3 cellular contexts compared by ENCODE assay signal in the genomic region with DNA sequence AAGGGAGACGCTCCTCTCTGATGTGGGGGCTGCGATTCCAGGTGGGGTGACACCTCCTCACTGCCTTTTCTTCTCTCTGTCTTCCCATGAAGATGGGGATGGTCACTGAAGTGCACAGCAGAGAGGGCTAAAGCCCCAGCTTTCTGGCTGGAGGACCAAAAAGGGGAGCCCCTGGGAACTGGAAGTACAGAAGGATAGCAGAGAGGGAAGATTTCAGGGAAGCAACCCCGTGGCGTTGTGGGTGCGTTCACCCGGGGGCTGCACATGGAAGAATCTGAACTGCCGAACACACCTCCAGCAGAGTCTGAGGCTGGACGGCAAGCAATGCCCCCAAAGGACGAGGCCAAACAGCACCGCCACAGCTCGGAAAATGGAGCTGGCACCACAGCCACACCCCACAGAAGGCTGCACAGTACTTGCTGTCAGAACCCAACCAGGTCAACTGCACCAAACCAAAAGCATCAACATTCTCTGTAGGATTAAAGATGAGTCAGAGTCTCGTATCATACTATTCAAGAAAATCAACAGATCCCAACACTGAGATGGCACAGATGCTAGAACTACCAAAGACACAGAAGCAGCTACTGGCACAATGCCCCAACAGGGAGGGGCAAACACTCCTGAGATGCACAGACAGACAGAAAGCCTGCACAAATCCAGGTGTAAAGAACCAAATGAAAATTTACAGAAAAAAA.
TF ChIP-seq lines count a peak whose summit lies in the region.

No MANE protein-coding gene starts in this region.

TF ChIP-seq in SK-N-SH treated with all-trans-retinoic acid at 6 μM for 48 hours, 23 proteins besides CTCF, POLR2A, EP300 and RAD21:
- no peak for TF ChIP-seq PPARA (CRISPR knock-in tag; IDR thresholded peaks at IDR 0.05; ENCODE audit: borderline replicate concordance)
- TF ChIP-seq ARNTL (CRISPR knock-in tag; IDR thresholded peaks at IDR 0.05; ENCODE audit: borderline replicate concordance, low read depth): no peak
- TF ChIP-seq ZC3H10 (CRISPR knock-in tag; IDR thresholded peaks at IDR 0.05): no peak
- no peak for TF ChIP-seq CSDC2 (CRISPR knock-in tag; IDR thresholded peaks at IDR 0.05)
- no peak for TF ChIP-seq BACH2 (CRISPR knock-in tag; IDR thresholded peaks at IDR 0.05; ENCODE audit: borderline replicate concordance)
- no peak for TF ChIP-seq ZNF565 (CRISPR knock-in tag; conservative IDR thresholded peaks at IDR 0.05; ENCODE audit: low read depth)
- no peak for TF ChIP-seq OSR1 (CRISPR knock-in tag; IDR thresholded peaks at IDR 0.05)

TF ChIP-seq in SK-N-SH, 30 proteins besides CTCF, POLR2A, EP300 and RAD21:
- no peak for TF ChIP-seq YY1 (IDR thresholded peaks at IDR 0.05; ENCODE audit: low read depth)
- TF ChIP-seq JUND (IDR thresholded peaks at IDR 0.05): no peak
- TF ChIP-seq TEAD4 (IDR thresholded peaks at IDR 0.05; ENCODE audit: borderline replicate concordance, insufficient read depth): no peak
- no peak for TF ChIP-seq ELF1 (IDR thresholded peaks at IDR 0.05)
- no peak for TF ChIP-seq RCOR1 (IDR thresholded peaks at IDR 0.05; ENCODE audit: low read length)
- TF ChIP-seq NRF1 (IDR thresholded peaks at IDR 0.05; ENCODE audit: low read depth, low read length): no peak
- no peak for TF ChIP-seq RXRA (IDR thresholded peaks at IDR 0.05; ENCODE audit: borderline replicate concordance, low read depth)
- TF ChIP-seq MXI1 (IDR thresholded peaks at IDR 0.05; ENCODE audit: low read depth, low read length): no peak
- no peak for TF ChIP-seq FOXJ3 (CRISPR knock-in tag; IDR thresholded peaks at IDR 0.05)
- no peak for TF ChIP-seq FOXM1 (IDR thresholded peaks at IDR 0.05; ENCODE audit: low read depth)

TF ChIP-seq in endothelial cell of umbilical vein, 7 proteins besides CTCF, POLR2A, EP300 and RAD21:
- TF ChIP-seq EZH2 (IDR thresholded peaks at IDR 0.05; ENCODE audit: borderline replicate concordance, low read depth, low read length, severe bottlenecking) (no peak), JUN (IDR thresholded peaks at IDR 0.05; ENCODE audit: borderline replicate concordance, insufficient read depth, insufficient read length, low read depth) (no peak), GATA2 (IDR thresholded peaks at IDR 0.05; ENCODE audit: insufficient read depth, insufficient read length, low read depth, low read length) (no peak), FOS (IDR thresholded peaks at IDR 0.05; ENCODE audit: borderline replicate concordance, insufficient read depth, low read length) (no peak), MYC (IDR thresholded peaks at IDR 0.05; ENCODE audit: low read depth, low read length) (no peak), POLR2AphosphoS5 (IDR thresholded peaks at IDR 0.05; ENCODE audit: insufficient read depth, low read depth, low read length) (no peak)
- TF ChIP-seq, protein P1, sequence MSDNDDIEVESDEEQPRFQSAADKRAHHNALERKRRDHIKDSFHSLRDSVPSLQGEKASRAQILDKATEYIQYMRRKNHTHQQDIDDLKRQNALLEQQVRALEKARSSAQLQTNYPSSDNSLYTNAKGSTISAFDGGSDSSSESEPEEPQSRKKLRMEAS (IDR thresholded peaks at IDR 0.05; ENCODE audit: insufficient read depth, insufficient read length): no peak
TF ChIP-seq in endothelial cell of umbilical vein: peak in this region for 0.
